Comparison of ENCODE assay signal across 11 cellular contexts in genomic region chr3:126034481-126035361, GRCh38. TPM values are rescaled to one million over a fixed set of nuclear protein-coding genes. Genes with fewer than 3 reads are reported as not detected.
A peak's percentile ranks its signal among the peaks of the same experiment; 100 is the strongest.
DNase-seq lines count a peak whose midpoint lies in the region; ATAC-seq and TF ChIP-seq lines count a peak whose summit lies in the region.
"Had no signal": no experiment of that assay in that cellular context is flagged by ENCODE, and none has a peak within 500 bp of the region (broad histone marks: within the 10 kb centered on the region; RNA-seq: fewer than 3 reads in every experiment).

No MANE protein-coding gene starts in this region.

- no peaks in the 10 kb centered on the region for H3K4me1 ChIP-seq in esophagus muscularis mucosa
- peaks cover 12% of the 10 kb centered on the region for H3K4me1 ChIP-seq in thymus (ENCODE audit: control insufficient read depth, insufficient read depth, low read length)

- WGBS in esophagus muscularis mucosa, result 78% methylated on average over 11 of the region's 11 CpGs
- 50% methylated on average over 11 of the region's 11 CpGs for WGBS in thymus

- H3K27ac ChIP-seq in esophagus muscularis mucosa (replicated peaks in 1 of 4) (no peak overlapping the region), thymus (ENCODE audit: low read depth) (peak overlapping the region; percentile 27)
- H3K27ac ChIP-seq: dorsolateral prefrontal cortex had no signal

- ATAC-seq in GM18873 (IDR thresholded peaks at IDR 0.05; ENCODE audit: low FRiP score, unreplicated experiment), result no peak

- H3K4me1 Mint-ChIP-seq in activated naive CD4-positive, alpha-beta T cell treated with anti-CD3 and anti-CD28 coated beads, Interleukin-2, amount 10 ng/mL, durations not matched to agents 7 days and 5 days, result peaks cover 2% of the 10 kb centered on the region

- H3K36me3 ChIP-seq in esophagus muscularis mucosa (peaks cover 4 to 48% (median 24%) of the 10 kb centered on the region in 4 donors), thymus (ENCODE audit: control insufficient read depth, insufficient read depth) (peaks cover 10% of the 10 kb centered on the region)

- peak overlapping the region; percentile 66 for H3K27ac Mint-ChIP-seq in activated naive CD4-positive, alpha-beta T cell treated with anti-CD3 and anti-CD28 coated beads, Interleukin-2, amount 10 ng/mL, durations not matched to agents 7 days and 5 days

- H3K9me3 Mint-ChIP-seq in activated naive CD4-positive, alpha-beta T cell treated with anti-CD3 and anti-CD28 coated beads, Interleukin-2, amount 10 ng/mL, durations not matched to agents 7 days and 5 days, result no peaks in the 10 kb centered on the region

- TF ChIP-seq EP300 in esophagus muscularis mucosa (IDR thresholded peaks at IDR 0.05), result no peak

- no peak for TF ChIP-seq CTCF in esophagus muscularis mucosa (IDR thresholded peaks at IDR 0.05)

- intact Hi-C loops in esophagus muscularis mucosa (cut with DNase I), result no loop called here

- no peaks in the 10 kb centered on the region for H3K27me3 Mint-ChIP-seq in activated naive CD4-positive, alpha-beta T cell treated with anti-CD3 and anti-CD28 coated beads, Interleukin-2, amount 10 ng/mL, durations not matched to agents 7 days and 5 days

- CTCF ChIA-PET in activated naive CD4-positive, alpha-beta T cell treated with anti-CD3 and anti-CD28 coated beads, Interleukin-2, amount 10 ng/mL, durations not matched to agents 7 days and 5 days (lab: Charles Lee), result no interaction called here

- H3K4me3 Mint-ChIP-seq in activated naive CD4-positive, alpha-beta T cell treated with anti-CD3 and anti-CD28 coated beads, Interleukin-2, amount 10 ng/mL, durations not matched to agents 7 days and 5 days, result no peak overlapping the region

- H3K36me3 Mint-ChIP-seq in activated naive CD4-positive, alpha-beta T cell treated with anti-CD3 and anti-CD28 coated beads, Interleukin-2, amount 10 ng/mL, durations not matched to agents 7 days and 5 days, result peaks cover 6% of the 10 kb centered on the region

- H3K4me3 ChIP-seq in esophagus muscularis mucosa (no peak overlapping the region), thymus (ENCODE audit: low read length) (no peak overlapping the region)
- H3K4me3 ChIP-seq: dorsolateral prefrontal cortex had no signal

- H3K27me3 ChIP-seq in esophagus muscularis mucosa, result no peaks in the 10 kb centered on the region
- H3K27me3 ChIP-seq in thymus (ENCODE audit: control insufficient read depth, insufficient read depth), result no peaks in the 10 kb centered on the region
- H3K27me3 ChIP-seq: dorsolateral prefrontal cortex had no signal

- no peak for DNase-seq in activated naive CD4-positive, alpha-beta T cell treated with anti-CD3 and anti-CD28 coated beads, Interleukin-2, amount 10 ng/mL, durations not matched to agents 7 days and 5 days
- no peak for DNase-seq in activated naive CD4-positive, alpha-beta T cell treated with Interleukin-2 at 50 U/mL for 16 hours
- DNase-seq in SHP77 (lab: John Stamatoyannopoulos, UW), result peak; percentile 73 to 77
- DNase-seq in esophagus muscularis mucosa (ENCODE audit: extremely low spot score), result peak; percentile 83
- DNase-seq in pons (ENCODE audit: low spot score), result no peak
- DNase-seq in stimulated activated CD4-positive, alpha-beta T cell treated with anti-CD3 and anti-CD28 coated beads, Interleukin-2, amount 100 ng/mL, for 24 hours, result no peak
- DNase-seq: KBM-7, NCI-H187 had no signal

- H3K9me3 ChIP-seq in esophagus muscularis mucosa (no peaks in the 10 kb centered on the region), thymus (ENCODE audit: control insufficient read depth) (no peaks in the 10 kb centered on the region)

- TF ChIP-seq POLR2A in esophagus muscularis mucosa (IDR thresholded peaks at IDR 0.05; ENCODE audit: low read depth), result no peak

RNA-seq across cellular contexts. Expression of gene SLC41A3, which starts 49.2 kb away (rescaled TPM):
- 10 to 100 TPM; 31.6 to 68.1 (median 38.9) TPM for total RNA-seq in esophagus muscularis mucosa
- 33.5 TPM for polyA plus RNA-seq in thymus

Comparison
In these comparisons a context has a peak if more than half of its experiments do, and no peak if none do; other contexts are left out.
1. DNase-seq: peak in SHP77 (2 of 2) and esophagus muscularis mucosa (single experiment); none in activated naive CD4-positive, alpha-beta T cell treated with anti-CD3 and anti-CD28 coated beads, Interleukin-2, amount 10 ng/mL, durations not matched to agents 7 days and 5 days (single experiment), activated naive CD4-positive, alpha-beta T cell treated with Interleukin-2 at 50 U/mL for 16 hours (single experiment), pons (single experiment) and stimulated activated CD4-positive, alpha-beta T cell treated with anti-CD3 and anti-CD28 coated beads, Interleukin-2, amount 100 ng/mL, for 24 hours (0 of 2).